24 cellular contexts compared by ENCODE assay signal in the genomic region with DNA sequence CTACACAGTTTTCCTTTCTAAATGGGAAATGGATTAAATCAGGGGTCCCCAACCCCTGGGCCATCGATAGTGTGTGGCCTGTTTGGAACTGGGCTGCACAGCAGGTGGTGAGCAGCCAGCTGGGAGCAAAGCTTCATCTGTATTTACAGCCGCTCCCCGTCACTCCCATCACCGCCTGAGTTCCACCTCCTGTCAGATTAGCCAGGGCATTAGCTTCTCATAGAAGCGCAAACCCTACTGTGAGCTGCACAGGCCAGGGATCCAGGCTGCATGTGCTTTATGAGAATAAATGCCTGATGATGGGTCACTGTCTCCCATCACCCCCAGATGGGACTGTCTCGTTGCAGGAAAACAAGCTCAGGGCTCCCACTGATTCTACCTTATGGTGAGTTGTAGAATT. TPM values are rescaled to one million over a fixed set of nuclear protein-coding genes. Genes with fewer than 3 reads are reported as not detected.
"Had no signal": no experiment of that assay in that cellular context is flagged by ENCODE, and none has a peak within 500 bp of the region (broad histone marks: within the 10 kb centered on the region; RNA-seq: fewer than 3 reads in every experiment).

No MANE protein-coding gene starts in this region.

- DNase-seq: activated CD4-positive, alpha-beta T cell treated with anti-CD3 and anti-CD28 coated beads, Interleukin-2, amount 50 U/mL, for 1 hour; activated CD4-positive, CD25-positive, alpha-beta regulatory T cell; aorta; brain microvascular endothelial cell; central memory CD4-positive, alpha-beta T cell; colonic mucosa; heart left ventricle; left lung; right lobe of liver; SK-N-SH; small intestine; stimulated activated CD4-positive, alpha-beta T cell treated with anti-CD3 and anti-CD28 coated beads, Interleukin-15, amount 100 ng/mL, for 24 hours; stimulated activated CD4-positive, alpha-beta T cell treated with anti-CD3 and anti-CD28 coated beads, Interleukin-2, amount 100 ng/mL, for 48 hours had no signal

- H3K4me1 ChIP-seq: colonic mucosa, gastroesophageal sphincter, heart left ventricle, left lung, prostate gland, right lobe of liver had no signal

- H3K4me1 Mint-ChIP-seq: neural crest cell had no signal

- H3K9me3 ChIP-seq: colonic mucosa, gastroesophageal sphincter, left lung, prostate gland, right lobe of liver, SK-N-SH, thoracic aorta had no signal

- H3K4me3 ChIP-seq: colonic mucosa, gastroesophageal sphincter, heart left ventricle, left lung, prostate gland, right lobe of liver, thoracic aorta had no signal

- H3K36me3 ChIP-seq: brain microvascular endothelial cell, colonic mucosa, gastroesophageal sphincter, heart left ventricle, left lung, prostate gland, right lobe of liver, thoracic aorta had no signal

- H3K4me3 Mint-ChIP-seq: mesothelial cell of epicardium, neural crest cell had no signal

- H3K27me3 ChIP-seq: colonic mucosa, right lobe of liver had no signal

- H3K9me3 Mint-ChIP-seq: mesothelial cell of epicardium, neural crest cell had no signal

- ATAC-seq: gastroesophageal sphincter, heart left ventricle, left lung, right lobe of liver had no signal

- H3K27ac ChIP-seq: brain microvascular endothelial cell, colonic mucosa, gastroesophageal sphincter, left lung, prostate gland, right lobe of liver, thoracic aorta had no signal

- H3K36me3 Mint-ChIP-seq: mesothelial cell of epicardium had no signal

RNA-seq across cellular contexts. Expression of gene FLT4, which starts 41.2 kb away (rescaled TPM):
- total RNA-seq: osteoblast had no signal

RNA-seq across cellular contexts. Expression of gene OR2Y1, which starts 49.3 kb away (rescaled TPM):
- total RNA-seq: activated CD8-positive, alpha-beta memory T cell treated with anti-CD3 and anti-CD28 coated beads for 36 hours; aorta; colonic mucosa; gastroesophageal sphincter; heart left ventricle; kidney epithelial cell; left lung; lung microvascular endothelial cell; mesothelial cell of epicardium; neural crest cell; osteoblast; prostate gland; right lobe of liver; thoracic aorta; ureter had no signal
- polyA plus RNA-seq: aorta, esophagus, heart left ventricle, SK-N-SH, small intestine had no signal
